In genomic region chr7:91940572-91941341, GRCh38 we compare ENCODE assay signal across 8 cellular contexts. TPM values are rescaled to one million over a fixed set of nuclear protein-coding genes. Genes with fewer than 3 reads are reported as not detected.
DNase-seq lines count a peak whose midpoint lies in the region; ATAC-seq and TF ChIP-seq lines count a peak whose summit lies in the region.

AKAP9 (plus strand) TSS chr7:91940862; CDS start chr7:91941100, 238 bp downstream.

- H2BK20ac ChIP-seq in IMR-90 (ENCODE audit: low read depth, low read length) = no peak within 1 kb of the TSS

- intact Hi-C loops in IMR-90 (cut with micrococcal nuclease) = loop anchor here (2.0 to 10.0 kb wide), 5 partner anchors 60 to 856 kb away; partner anchors contain the start of genes FZD1, GATAD1 and MTERF1
- intact Hi-C loops in PC-9 (cut with micrococcal nuclease; ENCODE audit: unreplicated experiment) = loop anchor here (1.0 to 2.0 kb wide), 2 partner anchors 60 to 508 kb away; partner anchors contain the start of gene MTERF1

- H3K4me3 Mint-ChIP-seq in activated T-cell treated with anti-CD3 and anti-CD28 coated beads, Interleukin-2, amount 50 U/mL, for 72 hours = peak within 1 kb of the TSS; percentile 95 to 96
- H3K4me3 Mint-ChIP-seq in naive thymus-derived CD8-positive, alpha-beta T cell = peak within 1 kb of the TSS; percentile 91 to 100 (median 96)

- H3K4me2 ChIP-seq in IMR-90 (ENCODE audit: low read depth, low read length) = peak within 1 kb of the TSS; percentile 95
- peak within 1 kb of the TSS; percentile 94 for H3K4me2 ChIP-seq in PC-9

- in situ Hi-C loops in IMR-90 (cut with MboI; ENCODE audit: low sequenced_read_pairs) = no loop called here

- no peak for TF ChIP-seq RAD21 in IMR-90 (IDR thresholded peaks at IDR 0.05; ENCODE audit: low read length)

- H4K8ac ChIP-seq in IMR-90 (ENCODE audit: low read depth in 2 of 2, low read length in 2 of 2) = peak within 1 kb of the TSS; percentile 61 to 87

- peaks cover 49% of the 10 kb centered on the region for H3K79me2 ChIP-seq in PC-9 (ENCODE audit: low read depth)

- peak within 1 kb of the TSS; percentile 77 for H3K4ac ChIP-seq in IMR-90 (ENCODE audit: low read depth, low read length)

- peak within 1 kb of the TSS; percentile 98 for H3K27ac ChIP-seq in IMR-90 (ENCODE audit: insufficient read depth, low read length)
- peak within 1 kb of the TSS; percentile 78 for H3K27ac ChIP-seq in PC-9

- peak within 1 kb of the TSS; percentile 90; the same call in 2 of the 3 replicates for H2BK15ac ChIP-seq in IMR-90 (ENCODE audit: low read depth, low read length)

- H3K9me3 Mint-ChIP-seq in activated T-cell treated with anti-CD3 and anti-CD28 coated beads, Interleukin-2, amount 50 U/mL, for 72 hours = no peaks in the 10 kb centered on the region
- no peaks in the 10 kb centered on the region for H3K9me3 Mint-ChIP-seq in naive thymus-derived CD8-positive, alpha-beta T cell

- H4K20me1 ChIP-seq in IMR-90 (ENCODE audit: insufficient read depth, low read length) (peaks cover 7% of the 10 kb centered on the region; the same call in 1 of the 2 replicates), PC-9 (ENCODE audit: insufficient read depth) (0 out of 2 replicates have a peak, but pooled peaks cover 3% of the 10 kb centered on the region)

- BruUV-seq in IMR-90 (replicated peaks; lab: Mats Ljungman, UMichigan) (no TSS peak), PC-9 (replicated peaks; lab: Mats Ljungman, UMichigan) (TSS peak; percentile 39)

- H3K4me1 ChIP-seq in IMR-90 (ENCODE audit: control insufficient read depth, insufficient read depth, low read length) (peaks cover 2% of the 10 kb centered on the region; the same call in 1 of the 2 replicates), PC-9 (replicated peaks; ENCODE audit: insufficient read depth) (peaks cover 30% of the 10 kb centered on the region)

- H3K9me1 ChIP-seq in IMR-90 (ENCODE audit: insufficient read depth, low read length) = no peaks in the 10 kb centered on the region

- H3K4me1 Mint-ChIP-seq in activated T-cell treated with anti-CD3 and anti-CD28 coated beads, Interleukin-2, amount 50 U/mL, for 72 hours (ENCODE audit: low read depth) = peaks cover 42% of the 10 kb centered on the region
- H3K4me1 Mint-ChIP-seq in naive thymus-derived CD8-positive, alpha-beta T cell = peaks cover 16 to 54% (median 44%) of the 10 kb centered on the region in 4 donors

- peak within 1 kb of the TSS; percentile 98 for H3K9ac ChIP-seq in IMR-90 (ENCODE audit: low read depth, low read length)

- peaks cover 4% of the 10 kb centered on the region in 2 donors for H3K36me3 Mint-ChIP-seq in activated T-cell treated with anti-CD3 and anti-CD28 coated beads, Interleukin-2, amount 50 U/mL, for 72 hours (ENCODE audit: insufficient read depth in 2 of 2)
- H3K36me3 Mint-ChIP-seq in naive thymus-derived CD8-positive, alpha-beta T cell = no peaks in the 10 kb centered on the region

- peak within 1 kb of the TSS; percentile 92 for H3K14ac ChIP-seq in IMR-90 (replicated peaks; ENCODE audit: low read depth, low read length)

- no peaks in the 10 kb centered on the region for H3K9me2 ChIP-seq in PC-9 (ENCODE audit: insufficient read depth)

- H3K56ac ChIP-seq in IMR-90 (ENCODE audit: extremely low read depth, insufficient read depth, low read length) = peak within 1 kb of the TSS; percentile 72

- peaks cover 0 to 41% of the 10 kb centered on the region in 2 experiments; a peak in 2 of 4 replicates for H3K79me1 ChIP-seq in IMR-90 (ENCODE audit: low read depth in 1 of 2, low read length in 2 of 2)

- 0 out of 2 replicates have a peak, but pooled peaks cover 5% of the 10 kb centered on the region for H3F3A ChIP-seq in PC-9 (ENCODE audit: insufficient read depth, low read depth)

- dilution Hi-C loops in IMR-90 (cut with HindIII; ENCODE audit: low sequenced_read_pairs, unreplicated experiment) = no loop called here

- peak within 1 kb of the TSS; percentile 78 for H4K91ac ChIP-seq in IMR-90 (ENCODE audit: insufficient read depth, low read depth, low read length)

- CTCF ChIA-PET in IMR-90 (lab: Yijun Ruan, JAX) (interaction anchor here (0.8 kb wide), 1 partner anchor 110 kb away, joined by 3 read pairs; no protein-coding TSS in a partner anchor), PC-9 (lab: Charles Lee) (interaction anchor here (0.5 to 1.5 kb wide), 6 partner anchors 60 to 521 kb away, joined by 3 to 15 read pairs (median 4); no protein-coding TSS in a partner anchor)

- H3K23ac ChIP-seq in IMR-90 (ENCODE audit: low read depth, low read length) = peak within 1 kb of the TSS; percentile 94

- H2BK120ac ChIP-seq in IMR-90 (ENCODE audit: low read depth, low read length) = peak within 1 kb of the TSS; percentile 82

- POLR2A ChIA-PET in IMR-90 (lab: Charles Lee; ENCODE audit: unreplicated experiment) = no interaction called here
- POLR2A ChIA-PET in PC-9 (lab: Charles Lee; ENCODE audit: unreplicated experiment) = interaction anchor here (0.6 to 0.7 kb wide), 4 partner anchors 12 to 1240 kb away, joined by 4 to 9 read pairs (median 6); no protein-coding TSS in a partner anchor
- POLR2A ChIA-PET in naive thymus-derived CD8-positive, alpha-beta T cell (lab: Charles Lee) = interaction anchor here (0.6 to 3.1 kb wide), 11 partner anchors 9 to 588 kb away, joined by 3 to 23 read pairs (median 5); partner anchors contain the start of genes ANKIB1, CYP51A1, GATAD1 and KRIT1

- peak within 1 kb of the TSS; percentile 65 for H3K18ac ChIP-seq in IMR-90 (ENCODE audit: low read depth, low read length)

- WGBS in IMR-90 (ENCODE audit: extremely low coverage in 2 of 2, insufficient read length in 1 of 2), 2 experiments = 3% methylated on average over 6 of the region's 59 CpGs; no CpG with 5 or more reads in 1 of the 2 experiments

- H3K9me3 ChIP-seq in IMR-90 (ENCODE audit: control insufficient read depth, insufficient read depth, low read length) (no peaks in the 10 kb centered on the region), PC-9 (ENCODE audit: insufficient read depth, low read depth) (no peaks in the 10 kb centered on the region)

- peak within 1 kb of the TSS; percentile 42; the same call in 1 of the 2 replicates for H2AK5ac ChIP-seq in IMR-90 (ENCODE audit: low read depth, low read length)

- no peak for TF ChIP-seq CTCF in IMR-90 (conservative IDR thresholded peaks at IDR 0.05; ENCODE audit: low read depth, low read length)
- no peak for TF ChIP-seq CTCF in PC-9 (conservative IDR thresholded peaks at IDR 0.05)

- no peaks in the 10 kb centered on the region for H3K27me3 ChIP-seq in IMR-90 (ENCODE audit: control insufficient read depth, insufficient read depth, low read length)
- no peaks in the 10 kb centered on the region for H3K27me3 ChIP-seq in PC-9 (ENCODE audit: insufficient read depth, low read depth)

- H2AFZ ChIP-seq in IMR-90 (replicated peaks; ENCODE audit: low read length, poor library complexity) (peak within 1 kb of the TSS; percentile 98), PC-9 (peak within 1 kb of the TSS; percentile 93)

- DNase-seq in DMS153 treated with DMSO at 0.1 percent for 48 hours (lab: John Stamatoyannopoulos, UW; ENCODE audit: unreplicated experiment) (peak; percentile 82), IMR-90 (peak; percentile 57), PC-9 (peak; percentile 81 to 94), fibroblast of gingiva (ENCODE audit: low read depth) (peak; percentile 74)
- peak; percentile 93 to 95 for DNase-seq in activated T-cell treated with anti-CD3 and anti-CD28 coated beads, Interleukin-2, amount 50 U/mL, for 72 hours
- peak; percentile 77 to 92 (median 87) for DNase-seq in naive thymus-derived CD8-positive, alpha-beta T cell
- peak; percentile 75 to 88 (median 84) for DNase-seq in stimulated activated naive CD4-positive, alpha-beta T cell (lab: John Stamatoyannopoulos, UW)

- peak; percentile 97 for ATAC-seq in GM21528 (IDR thresholded peaks at IDR 0.05; ENCODE audit: low FRiP score, unreplicated experiment)
- ATAC-seq in IMR-90 (ENCODE audit: low read depth) = peak; percentile 86
- peak; percentile 93 to 94 for ATAC-seq in activated T-cell treated with anti-CD3 and anti-CD28 coated beads, Interleukin-2, amount 50 U/mL, for 72 hours (replicated peaks in 1 of 2)
- ATAC-seq in naive thymus-derived CD8-positive, alpha-beta T cell = peak; percentile 87 to 89

- no peaks in the 10 kb centered on the region for H3K36me3 ChIP-seq in IMR-90 (ENCODE audit: control insufficient read depth, insufficient read depth, low read length)
- no peaks in the 10 kb centered on the region for H3K36me3 ChIP-seq in PC-9 (ENCODE audit: low read depth)

- peak within 1 kb of the TSS; percentile 98 for H3K27ac Mint-ChIP-seq in activated T-cell treated with anti-CD3 and anti-CD28 coated beads, Interleukin-2, amount 50 U/mL, for 72 hours
- H3K27ac Mint-ChIP-seq in naive thymus-derived CD8-positive, alpha-beta T cell = peak within 1 kb of the TSS; percentile 90 to 100 (median 98)

- H3K4me3 ChIP-seq in IMR-90 (ENCODE audit: insufficient read depth, low read depth, low read length) (peak within 1 kb of the TSS; percentile 80), PC-9 (peak within 1 kb of the TSS; percentile 70)

- peak; percentile 70; the same call in 1 of the 2 replicates for TF ChIP-seq POLR2A in IMR-90 (IDR thresholded peaks at IDR 0.05; ENCODE audit: low read depth, low read length)

- H2AK9ac ChIP-seq in IMR-90 (replicated peaks; ENCODE audit: low read depth, low read length, poor library complexity) = peak within 1 kb of the TSS; percentile 93

- H2BK5ac ChIP-seq in IMR-90 (ENCODE audit: low read depth, low read length, poor library complexity, severe bottlenecking) = peak within 1 kb of the TSS; percentile 92

- peak within 1 kb of the TSS; percentile 73 for H4K5ac ChIP-seq in IMR-90 (ENCODE audit: low read depth, low read length)

- no peaks in the 10 kb centered on the region for H3K27me3 Mint-ChIP-seq in activated T-cell treated with anti-CD3 and anti-CD28 coated beads, Interleukin-2, amount 50 U/mL, for 72 hours (ENCODE audit: low read depth)
- no peaks in the 10 kb centered on the region for H3K27me3 Mint-ChIP-seq in naive thymus-derived CD8-positive, alpha-beta T cell

TF ChIP-seq in IMR-90, 13 proteins besides CTCF, POLR2A, EP300 and RAD21 (continues in another document):
- TF ChIP-seq MXI1 (IDR thresholded peaks at IDR 0.05; ENCODE audit: borderline replicate concordance, low read depth, low read length) (peak; percentile 39; the same call in 1 of the 2 replicates), MAZ (IDR thresholded peaks at IDR 0.05; ENCODE audit: borderline replicate concordance, low read depth, low read length) (peak; percentile 61; the same call in 1 of the 2 replicates), BHLHE40 (IDR thresholded peaks at IDR 0.05; ENCODE audit: low read depth, low read length) (no peak)

RNA-seq across cellular contexts. Expression of gene AKAP9, which starts in this region (rescaled TPM):
- 25.3 and 49.4 TPM in 2 replicates for total RNA-seq in IMR-90 (2012; rRNA removed)
- 8.7 and 9.7 TPM in 2 replicates for polyA plus RNA-seq in IMR-90 (2012; rRNA removed)
- polyA plus RNA-seq in IMR-90 (2012; cell fraction: cytosol; rRNA removed) = 0.78 and 0.89 TPM in 2 replicates
- 6.7 and 40.2 TPM in 2 replicates for polyA plus RNA-seq in IMR-90 (2012; cell fraction: nucleus; rRNA removed; ENCODE audit: low replicate concordance)
- 48.0 and 71.3 TPM in 2 replicates for total RNA-seq in PC-9 (2021)
- 10 to 100 TPM; 31.5 to 33.4 TPM for total RNA-seq in activated T-cell treated with anti-CD3 and anti-CD28 coated beads, Interleukin-2, amount 50 U/mL, for 72 hours
- 10 to 100 TPM; 89.2 to 90.3 TPM for total RNA-seq in naive thymus-derived CD8-positive, alpha-beta T cell
- polyA plus RNA-seq in naive thymus-derived CD8-positive, alpha-beta T cell = 10 to 100 TPM; 11.1 to 40.8 (median 20.4) TPM

Comparison
In these comparisons a context has a peak if more than half of its experiments do, and no peak if none do; other contexts are left out.
1. Peak in every context shown above with its lines: DNase-seq, ATAC-seq, H3K4me3 ChIP-seq and H3K27ac ChIP-seq.